ENCODE assay signal across 8 cellular contexts in the genomic region with DNA sequence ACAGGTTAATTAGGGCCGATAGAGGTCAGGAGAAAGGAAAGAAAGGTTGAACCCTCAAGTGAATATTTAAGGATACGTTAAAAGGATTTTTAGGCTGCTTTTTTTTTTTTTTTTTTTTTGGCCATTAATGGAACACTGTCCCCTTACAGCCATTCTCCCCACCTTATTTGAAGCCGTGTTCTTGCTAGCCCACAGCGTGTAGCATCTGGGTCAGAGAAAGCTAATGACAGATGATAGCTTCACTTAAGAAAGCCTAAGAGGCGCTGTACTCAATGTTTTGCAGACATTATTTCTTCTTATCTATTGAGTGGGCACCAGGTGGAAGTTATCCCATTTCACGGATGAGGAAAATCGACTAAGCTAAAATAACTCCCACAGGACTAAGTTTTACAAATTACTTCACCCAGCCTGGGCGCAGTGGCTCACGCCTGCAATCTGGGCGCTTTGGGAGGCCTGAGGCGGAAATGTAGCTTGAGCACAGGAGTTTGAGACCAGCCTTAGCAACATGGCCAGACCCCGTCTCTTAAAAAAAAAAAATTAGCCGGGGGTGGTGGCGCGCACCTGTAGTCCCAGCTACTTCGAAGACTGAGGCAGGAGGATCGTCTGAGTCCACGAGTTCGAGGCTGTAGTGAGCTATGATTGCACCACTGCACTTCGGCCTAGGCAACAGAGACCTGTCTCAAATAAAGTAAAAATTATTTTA. TPM values are rescaled to one million over a fixed set of nuclear protein-coding genes. Genes with fewer than 3 reads are reported as not detected.
A peak's percentile ranks its signal among the peaks of the same experiment; 100 is the strongest.
DNase-seq lines count a peak whose midpoint lies in the region; ATAC-seq and TF ChIP-seq lines count a peak whose summit lies in the region.

No MANE protein-coding gene starts in this region.

- H3K4me3 ChIP-seq in Caco-2 (ENCODE audit: low read depth, low read length) (peak overlapping the region; percentile 65), NB4 (ENCODE audit: low read depth, low read length) (peak overlapping the region; percentile 91), neuron (ENCODE audit: low read length) (peak overlapping the region; percentile 69)

- H3K27me3 ChIP-seq in Caco-2 (replicated peaks; ENCODE audit: control insufficient read depth, insufficient read depth, low read length) (no peaks in the 10 kb centered on the region), neuron (ENCODE audit: insufficient read depth, low read length) (no peaks in the 10 kb centered on the region)

- peak overlapping the region; percentile 62 for H2AFZ ChIP-seq in neuron (ENCODE audit: low read depth, low read length)

- no peak for TF ChIP-seq CTCF in Caco-2 (IDR thresholded peaks at IDR 0.05; ENCODE audit: insufficient read depth in 1 of 2, low read depth in 1 of 2, low read length in 1 of 2, severe bottlenecking in 1 of 2, unreplicated experiment in 1 of 2)
- TF ChIP-seq CTCF in NB4 (IDR thresholded peaks at IDR 0.05; ENCODE audit: low read depth, low read length): no peak

- H3K36me3 ChIP-seq in Caco-2 (ENCODE audit: control insufficient read depth, insufficient read depth, low read length) (no peaks in the 10 kb centered on the region), neuron (ENCODE audit: insufficient read depth, low read length) (peaks cover 12% of the 10 kb centered on the region)

- no peak for ATAC-seq in HG02884 (IDR thresholded peaks at IDR 0.05; ENCODE audit: unreplicated experiment)
- no peak for ATAC-seq in HG02571 (IDR thresholded peaks at IDR 0.05; ENCODE audit: unreplicated experiment)
- ATAC-seq in GM21723 (IDR thresholded peaks at IDR 0.05; ENCODE audit: unreplicated experiment): no peak

- POLR2A ChIA-PET in Caco-2 (lab: Charles Lee): no interaction called here

- H3K9me3 ChIP-seq in Caco-2: no peaks in the 10 kb centered on the region
- H3K9me3 ChIP-seq in neuron (ENCODE audit: low read length): no peaks in the 10 kb centered on the region

- DNase-seq in Caco-2: no peak
- DNase-seq in NB4 (ENCODE audit: low read depth): no peak
- DNase-seq in dermis blood vessel endothelial cell: peak; percentile 14
- no peak for DNase-seq in KG1 (lab: John Stamatoyannopoulos, UW)

- H3K4me3 Mint-ChIP-seq in Caco-2 (ENCODE audit: unreplicated experiment): peak overlapping the region; percentile 77

- BruUV-seq in Caco-2 (replicated peaks; lab: Mats Ljungman, UMichigan): no TSS peak

- no peaks in the 10 kb centered on the region for H3K27me3 Mint-ChIP-seq in Caco-2 (ENCODE audit: insufficient read depth, unreplicated experiment)

- H3K4me1 ChIP-seq in Caco-2 (no peaks in the 10 kb centered on the region; the same call in 1 of the 2 replicates), neuron (ENCODE audit: insufficient read depth, low read length) (peaks cover 21% of the 10 kb centered on the region)

- intact Hi-C loops in Caco-2 (cut with micrococcal nuclease; ENCODE audit: unreplicated experiment): loop anchor here (5.0 kb wide), 1 partner anchor 42 kb away; no protein-coding TSS in a partner anchor

- H3K9me3 Mint-ChIP-seq in Caco-2 (ENCODE audit: unreplicated experiment): no peaks in the 10 kb centered on the region

- CTCF ChIA-PET in Caco-2 (lab: Charles Lee): interaction anchor here (0.7 kb wide), 1 partner anchor 34 kb away, joined by 4 read pairs; no protein-coding TSS in a partner anchor

- H3K27ac Mint-ChIP-seq in Caco-2 (ENCODE audit: unreplicated experiment): peak overlapping the region; percentile 75

- H3K36me3 Mint-ChIP-seq in Caco-2 (ENCODE audit: insufficient read depth, unreplicated experiment): peaks cover 16% of the 10 kb centered on the region

- no peak for TF ChIP-seq POLR2A in NB4 (IDR thresholded peaks at IDR 0.05; ENCODE audit: extremely low read depth, insufficient read length)

- H3K4me1 Mint-ChIP-seq in Caco-2 (ENCODE audit: low read depth, unreplicated experiment): no peaks in the 10 kb centered on the region

RNA-seq across cellular contexts. Expression of a gene that starts 1.0 kb away (rescaled TPM):
- total RNA-seq in Caco-2 (2022) (10.4 and 12.7 TPM in 2 replicates), dermis blood vessel endothelial cell (65.7 and 69.4 TPM in 2 replicates)

RNA-seq across cellular contexts. Expression of a gene that starts 52.0 kb away (rescaled TPM):
- total RNA-seq in Caco-2 (2022): 7.3 and 11.5 TPM in 2 replicates
- total RNA-seq in dermis blood vessel endothelial cell: 18.1 and 18.4 TPM in 2 replicates
